ENCODE assay signal across 31 cellular contexts in genomic region chr3:30044515-30044914, GRCh38.
"Had no signal": no experiment of that assay in that cellular context is flagged by ENCODE, and none has a peak within 500 bp of the region (broad histone marks: within the 10 kb centered on the region; RNA-seq: fewer than 3 reads in every experiment).

No MANE protein-coding gene starts in this region.

- H3K4me3 Mint-ChIP-seq: activated CD4-positive, alpha-beta memory T cell treated with anti-CD3 and anti-CD28 coated beads, Interleukin-2, amount 10 ng/mL, durations not matched to agents 7 days and 5 days; activated CD4-positive, alpha-beta T cell treated with anti-CD3 and anti-CD28 coated beads, Interleukin-2, amount 10 ng/mL, durations not matched to agents 7 days and 5 days; activated naive CD4-positive, alpha-beta T cell treated with anti-CD3 and anti-CD28 coated beads, Interleukin-2, amount 10 ng/mL, durations not matched to agents 7 days and 5 days; activated naive CD8-positive, alpha-beta T cell treated with anti-CD3 and anti-CD28 coated beads, Interleukin-2, amount 50 U/mL, for 24 hours; activated T-cell treated with anti-CD3 and anti-CD28 coated beads, Interleukin-2, amount 50 U/mL, for 24 hours; endodermal cell; natural killer cell; neural progenitor cell; stimulated activated naive B cell treated with anti-CD40 and anti-IgM and Interleukin-4, amounts not matched to agents 10 μg/mL and 1 μg/mL and 100 μg/mL, for 72 hours had no signal

- H3K27me3 ChIP-seq: esophagus squamous epithelium, heart right ventricle, left lung, neural progenitor cell, right atrium auricular region, stomach, thyroid gland, upper lobe of left lung, vagina had no signal

- H3K4me1 ChIP-seq: esophagus squamous epithelium, right atrium auricular region, stomach, thyroid gland, vagina had no signal

- H3K9ac ChIP-seq: neural progenitor cell had no signal

- H3K4me2 ChIP-seq: neural progenitor cell, smooth muscle cell had no signal

- H3K27ac ChIP-seq: epithelial cell of prostate, esophagus squamous epithelium, heart right ventricle, left lung, lower lobe of right lung, neural progenitor cell, right atrium auricular region, stomach, thyroid gland, upper lobe of left lung, vagina, WERI-Rb-1 had no signal

- H3K36me3 ChIP-seq: esophagus squamous epithelium, heart right ventricle, left lung, lower lobe of right lung, neural progenitor cell, right atrium auricular region, stomach, thyroid gland, upper lobe of left lung, vagina, WERI-Rb-1 had no signal

- H3K27ac Mint-ChIP-seq: activated CD4-positive, alpha-beta memory T cell treated with anti-CD3 and anti-CD28 coated beads, Interleukin-2, amount 10 ng/mL, durations not matched to agents 7 days and 5 days; activated CD4-positive, alpha-beta T cell treated with anti-CD3 and anti-CD28 coated beads, Interleukin-2, amount 10 ng/mL, durations not matched to agents 7 days and 5 days; activated naive CD4-positive, alpha-beta T cell treated with anti-CD3 and anti-CD28 coated beads, Interleukin-2, amount 10 ng/mL, durations not matched to agents 7 days and 5 days; activated naive CD8-positive, alpha-beta T cell treated with anti-CD3 and anti-CD28 coated beads, Interleukin-2, amount 50 U/mL, for 24 hours; activated T-cell treated with anti-CD3 and anti-CD28 coated beads, Interleukin-2, amount 50 U/mL, for 24 hours; endodermal cell; natural killer cell; neural progenitor cell; stimulated activated naive B cell treated with anti-CD40 and anti-IgM and Interleukin-4, amounts not matched to agents 10 μg/mL and 1 μg/mL and 100 μg/mL, for 72 hours had no signal

- H3K9me3 ChIP-seq: esophagus squamous epithelium, left lung, lower lobe of right lung, right atrium auricular region, stomach, thyroid gland, upper lobe of left lung, vagina had no signal

- ATAC-seq: activated naive CD8-positive, alpha-beta T cell treated with anti-CD3 and anti-CD28 coated beads, Interleukin-2, amount 50 U/mL, for 24 hours; heart right ventricle; left lung; lower lobe of right lung; natural killer cell; stimulated activated naive B cell treated with anti-CD40 and anti-IgM and Interleukin-4, amounts not matched to agents 10 μg/mL and 1 μg/mL and 100 μg/mL, for 72 hours had no signal

- DNase-seq: activated CD4-positive, alpha-beta memory T cell treated with anti-CD3 and anti-CD28 coated beads, Interleukin-2, amount 10 ng/mL, durations not matched to agents 7 days and 5 days; activated CD4-positive, alpha-beta T cell treated with anti-CD3 and anti-CD28 coated beads, Interleukin-2, amount 10 ng/mL, durations not matched to agents 7 days and 5 days; activated CD4-positive, CD25-positive, alpha-beta regulatory T cell treated with anti-CD3 and anti-CD28 coated beads, Interleukin-2, amount 50 U/mL, for 72 hours; activated CD8-positive, alpha-beta memory T cell treated with anti-CD3 and anti-CD28 coated beads, Interleukin-2, amount 50 U/mL, for 48 hours; activated gamma-delta T cell; activated naive CD4-positive, alpha-beta T cell treated with anti-CD3 and anti-CD28 coated beads, Interleukin-2, amount 10 ng/mL, durations not matched to agents 7 days and 5 days; activated naive CD8-positive, alpha-beta T cell treated with anti-CD3 and anti-CD28 coated beads, Interleukin-2, amount 50 U/mL, for 24 hours; activated T-cell treated with anti-CD3 and anti-CD28 coated beads, Interleukin-2, amount 50 U/mL, for 24 hours; amygdala; caudate nucleus; endodermal cell; esophagus squamous epithelium; foreskin melanocyte; heart right ventricle; kidney glomerular epithelial cell; left lung; lower lobe of right lung; mesenchymal stem cell; natural killer cell; stimulated activated CD4-positive, alpha-beta T cell treated with anti-CD3 and anti-CD28 coated beads, Interleukin-1b, Interleukin-23, amount 100 ng/mL, for 48 hours; stimulated activated naive B cell treated with anti-CD40 and anti-IgM and Interleukin-4, amounts not matched to agents 10 μg/mL and 1 μg/mL and 100 μg/mL, for 72 hours; stomach; T-helper 9 cell; thyroid gland; upper lobe of left lung; WERI-Rb-1 had no signal

- H3K9me3 Mint-ChIP-seq: activated CD4-positive, alpha-beta memory T cell treated with anti-CD3 and anti-CD28 coated beads, Interleukin-2, amount 10 ng/mL, durations not matched to agents 7 days and 5 days; activated CD4-positive, alpha-beta T cell treated with anti-CD3 and anti-CD28 coated beads, Interleukin-2, amount 10 ng/mL, durations not matched to agents 7 days and 5 days; activated naive CD4-positive, alpha-beta T cell treated with anti-CD3 and anti-CD28 coated beads, Interleukin-2, amount 10 ng/mL, durations not matched to agents 7 days and 5 days; activated naive CD8-positive, alpha-beta T cell treated with anti-CD3 and anti-CD28 coated beads, Interleukin-2, amount 50 U/mL, for 24 hours; activated T-cell treated with anti-CD3 and anti-CD28 coated beads, Interleukin-2, amount 50 U/mL, for 24 hours; natural killer cell; stimulated activated naive B cell treated with anti-CD40 and anti-IgM and Interleukin-4, amounts not matched to agents 10 μg/mL and 1 μg/mL and 100 μg/mL, for 72 hours had no signal

- H3K4me3 ChIP-seq: esophagus squamous epithelium, heart right ventricle, left lung, lower lobe of right lung, neural progenitor cell, right atrium auricular region, smooth muscle cell, stomach, thyroid gland, upper lobe of left lung, vagina had no signal

- H2AFZ ChIP-seq: neural progenitor cell had no signal

- H3K4me1 Mint-ChIP-seq: activated CD4-positive, alpha-beta memory T cell treated with anti-CD3 and anti-CD28 coated beads, Interleukin-2, amount 10 ng/mL, durations not matched to agents 7 days and 5 days; activated naive CD8-positive, alpha-beta T cell treated with anti-CD3 and anti-CD28 coated beads, Interleukin-2, amount 50 U/mL, for 24 hours; natural killer cell had no signal

- H3K36me3 Mint-ChIP-seq: activated naive CD4-positive, alpha-beta T cell treated with anti-CD3 and anti-CD28 coated beads, Interleukin-2, amount 10 ng/mL, durations not matched to agents 7 days and 5 days; natural killer cell; stimulated activated naive B cell treated with anti-CD40 and anti-IgM and Interleukin-4, amounts not matched to agents 10 μg/mL and 1 μg/mL and 100 μg/mL, for 72 hours had no signal
